In genomic region chrX:11137543-11138139, GRCh38 we compare ENCODE assay signal across 8 cellular contexts. TPM values are rescaled to one million over a fixed set of nuclear protein-coding genes. Genes with fewer than 3 reads are reported as not detected.
A peak's percentile ranks its signal among the peaks of the same experiment; 100 is the strongest.
DNase-seq lines count a peak whose midpoint lies in the region; ATAC-seq and TF ChIP-seq lines count a peak whose summit lies in the region.
"Had no signal": no experiment of that assay in that cellular context is flagged by ENCODE, and none has a peak within 500 bp of the region (broad histone marks: within the 10 kb centered on the region; RNA-seq: fewer than 3 reads in every experiment).

No MANE protein-coding gene starts in this region.

- no peaks in the 10 kb centered on the region for H3K27me3 ChIP-seq in brain microvascular endothelial cell (replicated peaks)

- H3K9me3 ChIP-seq in T-helper 17 cell (ENCODE audit: control insufficient read depth, low read length, poor library complexity, severe bottlenecking), result no peaks in the 10 kb centered on the region

- peaks cover 4% of the 10 kb centered on the region for H3K4me1 Mint-ChIP-seq in T-helper 17 cell

- no peak overlapping the region for H3K4me3 Mint-ChIP-seq in T-helper 17 cell
- H3K4me3 Mint-ChIP-seq: T-helper 1 cell treated with Interleukin-12 subunit alpha and Interleukin-12 subunit beta and Interleukin-4 antibody, amounts not matched to agents 30 μg/mL and 1 μg/mL, for 36 hours had no signal

- DNase-seq in EH (ENCODE audit: low read depth) (peak; percentile 40), brain microvascular endothelial cell (peak; percentile 40), lung microvascular endothelial cell (ENCODE audit: low read depth in 2 of 2) (peak; percentile 44 to 62), T-helper 17 cell (no peak)
- peak; percentile 27 for DNase-seq in Jurkat, Clone E6-1 (ENCODE audit: low read depth, low spot score)
- no peak for DNase-seq in activated CD4-positive, alpha-beta T cell treated with anti-CD3 and anti-CD28 coated beads, Interleukin-2, amount 50 U/mL, for 1 hour
- no peak for DNase-seq in activated naive CD4-positive, alpha-beta T cell treated with Interleukin-2 at 50 U/mL for 16 hours

- H3K36me3 ChIP-seq in brain microvascular endothelial cell (replicated peaks), result no peaks in the 10 kb centered on the region

- no peaks in the 10 kb centered on the region for H3K36me3 Mint-ChIP-seq in T-helper 17 cell (ENCODE audit: low read depth)

- no peaks in the 10 kb centered on the region for H3K27me3 Mint-ChIP-seq in T-helper 17 cell

- H3K4me3 ChIP-seq in Jurkat, Clone E6-1 (ENCODE audit: low read length), result no peak overlapping the region
- H3K4me3 ChIP-seq in brain microvascular endothelial cell (ENCODE audit: low read depth, low read length), result no peak overlapping the region

- in situ Hi-C loops in brain microvascular endothelial cell (cut with HindIII; ENCODE audit: low pct_ligation_motif_present, low sequenced_read_pairs), result no loop called here

- ATAC-seq in T-helper 17 cell, result no peak

- H3K27ac ChIP-seq in brain microvascular endothelial cell, result no peak overlapping the region

- TF ChIP-seq CTCF in brain microvascular endothelial cell (IDR thresholded peaks at IDR 0.05; ENCODE audit: low read depth, low read length, missing control alignments), result peak; percentile 49

- H3K27ac Mint-ChIP-seq in T-helper 17 cell, result no peak overlapping the region
- H3K27ac Mint-ChIP-seq: T-helper 1 cell treated with Interleukin-12 subunit alpha and Interleukin-12 subunit beta and Interleukin-4 antibody, amounts not matched to agents 30 μg/mL and 1 μg/mL, for 36 hours had no signal

RNA-seq across cellular contexts. Expression of gene HCCS, which starts 26.5 kb away (rescaled TPM):
- 38.3 TPM for polyA plus RNA-seq in Jurkat, Clone E6-1 (2012; ENCODE audit: insufficient read depth, insufficient read length)
- total RNA-seq in lung microvascular endothelial cell (15.5 and 16.5 TPM in 2 replicates), T-helper 17 cell (1 to 10 TPM; 7.1 to 7.6 TPM)

Comparison
In these comparisons a context has a peak if more than half of its experiments do, and no peak if none do; other contexts are left out.
1. DNase-seq: peak in EH (single experiment), Jurkat, Clone E6-1 (single experiment), brain microvascular endothelial cell (single experiment) and lung microvascular endothelial cell (2 of 2); none in T-helper 17 cell (0 of 3), activated CD4-positive, alpha-beta T cell treated with anti-CD3 and anti-CD28 coated beads, Interleukin-2, amount 50 U/mL, for 1 hour (single experiment) and activated naive CD4-positive, alpha-beta T cell treated with Interleukin-2 at 50 U/mL for 16 hours (single experiment).